ENCODE assay signal across 14 cellular contexts in the genomic region with DNA sequence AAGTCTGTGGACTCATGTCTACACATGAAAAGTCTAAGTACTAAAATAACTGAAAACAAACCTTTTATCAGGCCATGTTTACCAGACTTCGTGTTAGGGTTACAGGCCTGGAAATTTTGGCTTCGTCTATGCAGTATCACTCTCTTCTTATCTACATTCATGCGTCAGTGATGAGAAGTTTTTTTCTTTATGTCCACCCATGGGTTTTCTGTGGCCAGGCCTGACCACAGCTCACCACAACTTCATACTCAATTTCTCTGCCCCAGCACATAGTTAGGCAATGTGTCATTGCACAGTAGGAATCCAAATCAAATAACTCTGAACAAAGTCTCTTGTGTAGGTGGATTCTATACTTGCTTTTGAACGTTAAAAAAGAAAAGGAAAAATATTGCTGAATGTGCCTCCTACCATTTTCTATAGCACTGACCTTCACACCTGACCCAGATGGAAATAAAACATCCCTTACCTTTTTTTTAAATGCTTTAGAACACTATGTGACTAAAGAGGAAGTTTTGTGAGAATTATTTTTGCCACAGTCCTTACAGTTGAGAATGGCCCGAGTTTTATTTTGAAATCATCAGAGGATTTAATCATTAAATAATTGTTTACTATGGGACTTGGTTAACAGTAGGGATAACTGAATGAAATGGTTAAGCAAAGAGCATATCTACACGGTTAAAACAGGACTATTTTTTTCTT.
DNase-seq lines count a peak whose midpoint lies in the region; ATAC-seq and TF ChIP-seq lines count a peak whose summit lies in the region.
"Had no signal": no experiment of that assay in that cellular context is flagged by ENCODE, and none has a peak within 500 bp of the region (broad histone marks: within the 10 kb centered on the region; RNA-seq: fewer than 3 reads in every experiment).

No MANE protein-coding gene starts in this region.

- peak; percentile 48 for ATAC-seq in stimulated activated effector memory CD8-positive, alpha-beta T cell treated with anti-CD3 and anti-CD28 coated beads, Interleukin-12 subunit alpha, Interleukin-12 subunit beta, amount 100 ng/mL, for 72 hours
- no peak for ATAC-seq in HG02763 (IDR thresholded peaks at IDR 0.05; ENCODE audit: unreplicated experiment)
- ATAC-seq: T-helper 17 cell had no signal

- no peaks in the 10 kb centered on the region for H3K36me3 Mint-ChIP-seq in stimulated activated effector memory CD8-positive, alpha-beta T cell treated with anti-CD3 and anti-CD28 coated beads, Interleukin-12 subunit alpha, Interleukin-12 subunit beta, amount 100 ng/mL, for 72 hours

- H3K4me3 ChIP-seq in foreskin fibroblast (ENCODE audit: low read depth in 1 of 2, low read length in 2 of 2), result no peak overlapping the region
- H3K4me3 ChIP-seq: colonic mucosa, suprapubic skin had no signal

- no peak overlapping the region for H3K27ac Mint-ChIP-seq in stimulated activated effector memory CD8-positive, alpha-beta T cell treated with anti-CD3 and anti-CD28 coated beads, Interleukin-12 subunit alpha, Interleukin-12 subunit beta, amount 100 ng/mL, for 72 hours
- H3K27ac Mint-ChIP-seq: nephron, T-helper 17 cell had no signal

- no peaks in the 10 kb centered on the region for H3K9me3 Mint-ChIP-seq in stimulated activated effector memory CD8-positive, alpha-beta T cell treated with anti-CD3 and anti-CD28 coated beads, Interleukin-12 subunit alpha, Interleukin-12 subunit beta, amount 100 ng/mL, for 72 hours

- TF ChIP-seq CTCF in foreskin fibroblast (IDR thresholded peaks at IDR 0.05; ENCODE audit: low read depth, low read length), result no peak

- DNase-seq in HK-2 (ENCODE audit: unreplicated experiment) (peak; percentile 56), SW 1271 (lab: John Stamatoyannopoulos, UW) (peak; percentile 54 to 72), foreskin fibroblast (peak; percentile 8 to 37), COR-L47 (lab: John Stamatoyannopoulos, UW) (no peak)
- DNase-seq in stimulated activated effector memory CD8-positive, alpha-beta T cell treated with anti-CD3 and anti-CD28 coated beads, Interleukin-12 subunit alpha, Interleukin-12 subunit beta, amount 100 ng/mL, for 72 hours (ENCODE audit: low spot score in 2 of 2), result no peak
- no peak for DNase-seq in activated CD4-positive, CD25-positive, alpha-beta regulatory T cell (lab: John Stamatoyannopoulos, UW)
- DNase-seq: colonic mucosa; hypothalamus; NCI-H524; stimulated activated CD4-positive, alpha-beta T cell treated with anti-CD3 and anti-CD28 coated beads, Interleukin-2, amount 100 ng/mL, for 48 hours; T-helper 17 cell had no signal

- no peaks in the 10 kb centered on the region for H3K4me1 Mint-ChIP-seq in stimulated activated effector memory CD8-positive, alpha-beta T cell treated with anti-CD3 and anti-CD28 coated beads, Interleukin-12 subunit alpha, Interleukin-12 subunit beta, amount 100 ng/mL, for 72 hours
- H3K4me1 Mint-ChIP-seq: nephron had no signal

- H3K4me3 Mint-ChIP-seq in stimulated activated effector memory CD8-positive, alpha-beta T cell treated with anti-CD3 and anti-CD28 coated beads, Interleukin-12 subunit alpha, Interleukin-12 subunit beta, amount 100 ng/mL, for 72 hours, result no peak overlapping the region
- H3K4me3 Mint-ChIP-seq: nephron, T-helper 17 cell had no signal

Comparison
In these comparisons a context has a peak if more than half of its experiments do, and no peak if none do; other contexts are left out.
1. DNase-seq: peak in HK-2 (single experiment), SW 1271 (2 of 2) and foreskin fibroblast (2 of 2); none in stimulated activated effector memory CD8-positive, alpha-beta T cell treated with anti-CD3 and anti-CD28 coated beads, Interleukin-12 subunit alpha, Interleukin-12 subunit beta, amount 100 ng/mL, for 72 hours (0 of 2), COR-L47 (single experiment) and activated CD4-positive, CD25-positive, alpha-beta regulatory T cell (0 of 4).